8 cellular contexts compared by ENCODE assay signal in the genomic region with DNA sequence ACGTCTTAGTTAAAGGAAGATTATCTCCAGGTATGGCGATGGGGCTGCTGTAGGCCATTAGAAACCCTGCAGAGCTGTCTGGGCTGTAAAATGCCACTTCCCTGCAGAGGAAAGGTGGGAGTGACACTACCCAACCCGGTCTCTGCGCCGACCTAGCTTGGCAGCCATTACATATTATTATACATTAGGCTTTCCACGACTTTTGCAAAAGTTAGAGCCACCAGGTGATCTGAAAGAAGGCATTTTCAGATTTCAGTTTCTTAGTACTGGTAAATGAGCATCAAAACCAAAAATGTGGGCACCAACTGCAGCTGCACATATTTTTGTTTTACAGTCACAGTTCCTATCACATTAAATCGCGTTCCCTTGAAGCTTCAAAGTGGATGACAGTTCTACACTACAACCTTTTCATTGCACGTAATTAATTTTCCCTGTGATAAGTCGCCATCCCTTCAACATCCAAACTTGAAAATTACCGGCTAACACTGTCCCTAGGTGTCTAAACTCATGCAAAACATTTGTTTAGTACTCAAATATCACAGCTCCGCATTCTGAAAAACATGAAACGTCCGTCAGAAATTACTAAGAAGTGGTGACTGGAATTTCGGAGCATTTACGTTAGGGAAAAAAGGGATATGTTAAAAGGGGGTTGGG.
DNase-seq lines count a peak whose midpoint lies in the region; ATAC-seq and TF ChIP-seq lines count a peak whose summit lies in the region.

No MANE protein-coding gene starts in this region.

- peak overlapping the region; percentile 72 for H3K27ac ChIP-seq in SK-N-MC
- H3K27ac ChIP-seq in gastroesophageal sphincter, result peak overlapping the region; percentile 76 to 86 (median 84)
- peak overlapping the region; percentile 70 to 90 (median 85) for H3K27ac ChIP-seq in stomach

- no peaks in the 10 kb centered on the region for H3K9me3 Mint-ChIP-seq in activated CD4-positive, alpha-beta T cell treated with anti-CD3 and anti-CD28 coated beads, Interleukin-2, amount 10 ng/mL, durations not matched to agents 24 days and 14 days

- H3K9me3 ChIP-seq in SK-N-MC (ENCODE audit: low read depth, low read length) (no peaks in the 10 kb centered on the region), gastroesophageal sphincter (no peaks in the 10 kb centered on the region), stomach (no peaks in the 10 kb centered on the region)

- no peak for ATAC-seq in gastroesophageal sphincter
- no peak for ATAC-seq in HG02970 (IDR thresholded peaks at IDR 0.05; ENCODE audit: low FRiP score, unreplicated experiment)
- no peak for ATAC-seq in GM18867 (IDR thresholded peaks at IDR 0.05; ENCODE audit: unreplicated experiment)

- H3K36me3 ChIP-seq in SK-N-MC (ENCODE audit: insufficient read depth, low read length) (no peaks in the 10 kb centered on the region), gastroesophageal sphincter (no peaks in the 10 kb centered on the region), stomach (no peaks in the 10 kb centered on the region)

- H3K4me1 ChIP-seq in gastroesophageal sphincter (peaks cover 5 to 26% (median 12%) of the 10 kb centered on the region in 3 donors), stomach (peaks cover 17 to 45% (median 30%) of the 10 kb centered on the region in 4 donors)

- TF ChIP-seq EP300 in gastroesophageal sphincter (IDR thresholded peaks at IDR 0.05) (no peak), stomach (IDR thresholded peaks at IDR 0.05) (no peak)

- H3K4me3 ChIP-seq in SK-N-MC (no peak overlapping the region), gastroesophageal sphincter (no peak overlapping the region), stomach (no peak overlapping the region)

- TF ChIP-seq POLR2A in gastroesophageal sphincter (IDR thresholded peaks at IDR 0.05), result no peak
- TF ChIP-seq POLR2A in stomach (IDR thresholded peaks at IDR 0.05), result no peak

- 62 to 71% methylated on average over 14 to 16 of the region's 16 CpGs for WGBS in gastroesophageal sphincter (ENCODE audit: low coverage in 1 of 2), 2 donors
- WGBS in stomach, 5 donors, result 61 to 81% (median 63%) methylated on average over 16 of the region's 16 CpGs

- no peaks in the 10 kb centered on the region for H3K27me3 ChIP-seq in gastroesophageal sphincter
- H3K27me3 ChIP-seq in stomach, result no peaks in the 10 kb centered on the region

- H3K4me1 Mint-ChIP-seq in activated CD4-positive, alpha-beta T cell treated with anti-CD3 and anti-CD28 coated beads, Interleukin-2, amount 10 ng/mL, durations not matched to agents 24 days and 14 days, result peaks cover 53% of the 10 kb centered on the region

- intact Hi-C loops in activated CD4-positive, alpha-beta T cell treated with anti-CD3 and anti-CD28 coated beads, Interleukin-2, amount 10 ng/mL, durations not matched to agents 24 days and 14 days (cut with micrococcal nuclease), result no loop called here
- intact Hi-C loops in stomach (cut with DNase I; ENCODE audit: low total_unique reads), result no loop called here

- no peaks in the 10 kb centered on the region for H3K36me3 Mint-ChIP-seq in activated CD4-positive, alpha-beta T cell treated with anti-CD3 and anti-CD28 coated beads, Interleukin-2, amount 10 ng/mL, durations not matched to agents 24 days and 14 days (ENCODE audit: low read depth)

- peak overlapping the region; percentile 96 for H3K27ac Mint-ChIP-seq in activated CD4-positive, alpha-beta T cell treated with anti-CD3 and anti-CD28 coated beads, Interleukin-2, amount 10 ng/mL, durations not matched to agents 24 days and 14 days

- H3K4me3 Mint-ChIP-seq in activated CD4-positive, alpha-beta T cell treated with anti-CD3 and anti-CD28 coated beads, Interleukin-2, amount 10 ng/mL, durations not matched to agents 24 days and 14 days, result peak overlapping the region; percentile 90

- H3K27me3 Mint-ChIP-seq in activated CD4-positive, alpha-beta T cell treated with anti-CD3 and anti-CD28 coated beads, Interleukin-2, amount 10 ng/mL, durations not matched to agents 24 days and 14 days, result no peaks in the 10 kb centered on the region

- TF ChIP-seq CTCF in gastroesophageal sphincter (IDR thresholded peaks at IDR 0.05) (no peak), stomach (IDR thresholded peaks at IDR 0.05) (no peak)

- peak; percentile 75 for DNase-seq in activated CD4-positive, alpha-beta T cell treated with anti-CD3 and anti-CD28 coated beads, Interleukin-2, amount 10 ng/mL, durations not matched to agents 24 days and 14 days
- no peak for DNase-seq in activated CD4-positive, alpha-beta T cell treated with anti-CD3 and anti-CD28 coated beads for 48 hours
- no peak for DNase-seq in SK-N-MC (ENCODE audit: low read depth, low spot score)
- DNase-seq in stomach, result no peak
- no peak for DNase-seq in hippocampal formation (lab: John Stamatoyannopoulos, UW)

- no peak overlapping the region for H3K9ac ChIP-seq in SK-N-MC (ENCODE audit: insufficient read length)
